Comparison of ENCODE assay signal across 19 cellular contexts in genomic region chr15:58495836-58496501, GRCh38.
A peak's percentile ranks its signal among the peaks of the same experiment; 100 is the strongest.
DNase-seq lines count a peak whose midpoint lies in the region; ATAC-seq lines count a peak whose summit lies in the region.
"Had no signal": no experiment of that assay in that cellular context is flagged by ENCODE, and none has a peak within 500 bp of the region (broad histone marks: within the 10 kb centered on the region; RNA-seq: fewer than 3 reads in every experiment).

No MANE protein-coding gene starts in this region.

- no peak overlapping the region for H3K4ac ChIP-seq in mesendoderm (ENCODE audit: low read depth, low read length)

- no peak overlapping the region for H2AK5ac ChIP-seq in mesendoderm (ENCODE audit: low read length)

- no peak overlapping the region for H4K8ac ChIP-seq in mesendoderm (ENCODE audit: low read depth, low read length)

- H3K36me3 ChIP-seq in mesendoderm (ENCODE audit: control insufficient read depth, insufficient read depth, low read length) = no peaks in the 10 kb centered on the region

- no peak overlapping the region for H2BK120ac ChIP-seq in mesendoderm (ENCODE audit: low read depth, low read length)

- H3K18ac ChIP-seq in mesendoderm (ENCODE audit: low read length) = no peak overlapping the region

- no peak overlapping the region for H3K27ac ChIP-seq in mesendoderm (ENCODE audit: low read depth, low read length)
- H3K27ac ChIP-seq: skin epidermis had no signal

- H2BK5ac ChIP-seq in mesendoderm (ENCODE audit: low read length) = no peak overlapping the region

- H3K4me2 ChIP-seq in mesendoderm (ENCODE audit: low read length) = no peak overlapping the region

- peaks cover 48% of the 10 kb centered on the region for H3K4me1 Mint-ChIP-seq in T-helper 1 cell treated with Interleukin-12 subunit alpha and Interleukin-12 subunit beta and Interleukin-4 antibody, amounts not matched to agents 30 μg/mL and 1 μg/mL, for 36 hours (ENCODE audit: low read depth)
- peaks cover 44% of the 10 kb centered on the region for H3K4me1 Mint-ChIP-seq in activated CD8-positive, alpha-beta T cell treated with anti-CD3 and anti-CD28 coated beads, Interleukin-2, amount 10 ng/mL, durations not matched to agents 7 days and 5 days (ENCODE audit: low read depth)
- H3K4me1 Mint-ChIP-seq: B cell had no signal

- ATAC-seq in activated CD8-positive, alpha-beta T cell treated with anti-CD3 and anti-CD28 coated beads, Interleukin-2, amount 10 ng/mL, durations not matched to agents 7 days and 5 days = peak; percentile 60
- ATAC-seq in GM21526 (IDR thresholded peaks at IDR 0.05; ENCODE audit: low FRiP score, unreplicated experiment) = no peak
- ATAC-seq: stimulated activated naive CD8-positive, alpha-beta T cell treated with anti-CD3 and anti-CD28 coated beads, Interleukin-15, amount 100 ng/mL, for 72 hours had no signal

- peak overlapping the region; percentile 17 for H3K4me3 Mint-ChIP-seq in T-helper 1 cell treated with Interleukin-12 subunit alpha and Interleukin-12 subunit beta and Interleukin-4 antibody, amounts not matched to agents 30 μg/mL and 1 μg/mL, for 36 hours
- no peak overlapping the region for H3K4me3 Mint-ChIP-seq in activated CD8-positive, alpha-beta T cell treated with anti-CD3 and anti-CD28 coated beads, Interleukin-2, amount 10 ng/mL, durations not matched to agents 7 days and 5 days
- H3K4me3 Mint-ChIP-seq: activated naive CD4-positive, alpha-beta T cell treated with anti-CD3 and anti-CD28 coated beads for 36 hours; B cell; nephron progenitor cell; stimulated activated naive CD8-positive, alpha-beta T cell treated with anti-CD3 and anti-CD28 coated beads, Interleukin-15, amount 100 ng/mL, for 72 hours; type B pancreatic cell had no signal

- H3K79me1 ChIP-seq in mesendoderm (ENCODE audit: low read length) = no peaks in the 10 kb centered on the region

- no peaks in the 10 kb centered on the region for H3K4me1 ChIP-seq in mesendoderm (ENCODE audit: control insufficient read depth, low read depth, low read length)

- peaks cover 15% of the 10 kb centered on the region for H3K36me3 Mint-ChIP-seq in T-helper 1 cell treated with Interleukin-12 subunit alpha and Interleukin-12 subunit beta and Interleukin-4 antibody, amounts not matched to agents 30 μg/mL and 1 μg/mL, for 36 hours (ENCODE audit: low read depth)
- peaks cover 2% of the 10 kb centered on the region for H3K36me3 Mint-ChIP-seq in activated CD8-positive, alpha-beta T cell treated with anti-CD3 and anti-CD28 coated beads, Interleukin-2, amount 10 ng/mL, durations not matched to agents 7 days and 5 days (ENCODE audit: low read depth)
- H3K36me3 Mint-ChIP-seq: type B pancreatic cell had no signal

- no peak overlapping the region for H3K4me3 ChIP-seq in Jurkat, Clone E6-1 (ENCODE audit: low read length)
- no peak overlapping the region for H3K4me3 ChIP-seq in mesendoderm (ENCODE audit: low read length)
- H3K4me3 ChIP-seq: skin epidermis had no signal

- peak overlapping the region; percentile 71 for H3K27ac Mint-ChIP-seq in T-helper 1 cell treated with Interleukin-12 subunit alpha and Interleukin-12 subunit beta and Interleukin-4 antibody, amounts not matched to agents 30 μg/mL and 1 μg/mL, for 36 hours
- H3K27ac Mint-ChIP-seq in activated CD8-positive, alpha-beta T cell treated with anti-CD3 and anti-CD28 coated beads, Interleukin-2, amount 10 ng/mL, durations not matched to agents 7 days and 5 days = peak overlapping the region; percentile 58
- H3K27ac Mint-ChIP-seq: activated naive CD4-positive, alpha-beta T cell treated with anti-CD3 and anti-CD28 coated beads for 36 hours; B cell; nephron progenitor cell; progenitor cell of endocrine pancreas; type B pancreatic cell had no signal

- DNase-seq in T-helper 1 cell (no peak), mesendoderm (peak; percentile 16), cerebellar cortex (ENCODE audit: low spot score) (no peak), NCI-H187 treated with DMSO at 0.1 percent for 48 hours (lab: John Stamatoyannopoulos, UW) (no peak)
- DNase-seq in Jurkat, Clone E6-1 (ENCODE audit: low read depth, low spot score) = peak; percentile 72
- DNase-seq in activated CD8-positive, alpha-beta T cell treated with anti-CD3 and anti-CD28 coated beads, Interleukin-2, amount 10 ng/mL, durations not matched to agents 7 days and 5 days = no peak
- DNase-seq: 8988T; activated naive CD4-positive, alpha-beta T cell treated with anti-CD3 and anti-CD28 coated beads for 36 hours; NCI-H146; nephron progenitor cell; SHP77; stimulated activated CD4-positive, alpha-beta T cell treated with anti-CD3 and anti-CD28 coated beads, Interleukin-2, amount 100 ng/mL, for 48 hours; stimulated activated naive CD8-positive, alpha-beta T cell treated with anti-CD3 and anti-CD28 coated beads, Interleukin-15, amount 100 ng/mL, for 72 hours had no signal

- H3K27me3 ChIP-seq in mesendoderm (ENCODE audit: insufficient read depth, low read length, poor library complexity) = no peaks in the 10 kb centered on the region

- no peak overlapping the region for H4K5ac ChIP-seq in mesendoderm (ENCODE audit: low read length)

- H3K56ac ChIP-seq in mesendoderm (ENCODE audit: low read length) = no peak overlapping the region

- no peak overlapping the region for H3K23ac ChIP-seq in mesendoderm (ENCODE audit: low read length)

- peaks cover 4% of the 10 kb centered on the region for H3K9me3 Mint-ChIP-seq in T-helper 1 cell treated with Interleukin-12 subunit alpha and Interleukin-12 subunit beta and Interleukin-4 antibody, amounts not matched to agents 30 μg/mL and 1 μg/mL, for 36 hours
- H3K9me3 Mint-ChIP-seq in activated CD8-positive, alpha-beta T cell treated with anti-CD3 and anti-CD28 coated beads, Interleukin-2, amount 10 ng/mL, durations not matched to agents 7 days and 5 days (ENCODE audit: insufficient read depth) = no peaks in the 10 kb centered on the region
- H3K9me3 Mint-ChIP-seq: activated naive CD4-positive, alpha-beta T cell treated with anti-CD3 and anti-CD28 coated beads for 36 hours; nephron progenitor cell; stimulated activated naive CD8-positive, alpha-beta T cell treated with anti-CD3 and anti-CD28 coated beads, Interleukin-15, amount 100 ng/mL, for 72 hours; type B pancreatic cell had no signal

- CTCF ChIA-PET in activated CD8-positive, alpha-beta T cell treated with anti-CD3 and anti-CD28 coated beads, Interleukin-2, amount 10 ng/mL, durations not matched to agents 7 days and 5 days (lab: Charles Lee) = interaction anchor here (0.6 to 2.4 kb wide), 4 partner anchors 9 to 21 kb away, joined by 3 to 10 read pairs (median 4); no protein-coding TSS in a partner anchor

- no CpG with 5 or more reads among the region's 5 CpGs for WGBS in mesendoderm (ENCODE audit: extremely low coverage, insufficient coverage, low lambda C conversion rate)

- H3K9ac ChIP-seq in mesendoderm (ENCODE audit: low read length) = no peak overlapping the region

- no peaks in the 10 kb centered on the region for H3K27me3 Mint-ChIP-seq in T-helper 1 cell treated with Interleukin-12 subunit alpha and Interleukin-12 subunit beta and Interleukin-4 antibody, amounts not matched to agents 30 μg/mL and 1 μg/mL, for 36 hours (ENCODE audit: low read depth)
- H3K27me3 Mint-ChIP-seq in activated CD8-positive, alpha-beta T cell treated with anti-CD3 and anti-CD28 coated beads, Interleukin-2, amount 10 ng/mL, durations not matched to agents 7 days and 5 days (ENCODE audit: low read depth) = no peaks in the 10 kb centered on the region
- H3K27me3 Mint-ChIP-seq: stimulated activated naive CD8-positive, alpha-beta T cell treated with anti-CD3 and anti-CD28 coated beads, Interleukin-15, amount 100 ng/mL, for 72 hours; type B pancreatic cell had no signal

- POLR2A ChIA-PET in activated CD8-positive, alpha-beta T cell treated with anti-CD3 and anti-CD28 coated beads, Interleukin-2, amount 10 ng/mL, durations not matched to agents 7 days and 5 days (lab: Charles Lee) = no interaction called here

- no peak overlapping the region for H2BK15ac ChIP-seq in mesendoderm (replicated peaks; ENCODE audit: low read depth)

- H3K79me2 ChIP-seq in mesendoderm (ENCODE audit: control insufficient read depth, insufficient read depth, low read length) = no peaks in the 10 kb centered on the region

Comparison
In these comparisons a context has a peak if more than half of its experiments do, and no peak if none do; other contexts are left out.
1. DNase-seq: peak in Jurkat, Clone E6-1 (single experiment) and mesendoderm (single experiment); none in T-helper 1 cell (0 of 5), activated CD8-positive, alpha-beta T cell treated with anti-CD3 and anti-CD28 coated beads, Interleukin-2, amount 10 ng/mL, durations not matched to agents 7 days and 5 days (single experiment), cerebellar cortex (single experiment) and NCI-H187 treated with DMSO at 0.1 percent for 48 hours (single experiment).